In the genomic region with DNA sequence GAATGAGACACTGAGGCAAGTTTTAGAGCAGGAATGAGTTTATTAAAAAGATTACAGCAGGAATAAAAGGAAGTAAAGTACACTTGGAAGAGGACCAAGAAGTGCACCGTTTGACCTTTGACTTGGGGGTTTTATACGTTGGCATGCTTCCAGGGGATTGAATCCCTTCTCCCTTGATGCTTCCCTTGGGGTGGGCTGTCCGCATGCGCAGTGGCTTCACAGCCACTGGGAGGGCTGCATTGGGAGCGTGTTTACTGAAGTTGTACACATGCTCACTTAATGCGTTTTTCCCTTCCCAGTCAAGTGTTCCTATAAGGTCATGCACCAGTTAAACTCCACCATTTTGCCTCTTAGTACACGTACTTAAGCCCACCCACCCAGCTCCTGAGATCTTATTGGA, we compare ENCODE assay signal across 8 cellular contexts.
"Had no signal": no experiment of that assay in that cellular context is flagged by ENCODE, and none has a peak within 500 bp of the region (broad histone marks: within the 10 kb centered on the region; RNA-seq: fewer than 3 reads in every experiment).

No MANE protein-coding gene starts in this region.

- ATAC-seq: HepG2 had no signal

- H3K4me1 Mint-ChIP-seq: IgD-negative memory B cell had no signal

- H3K9ac ChIP-seq: KMS-11 had no signal

- FAIRE-seq: HepG2, HTR-8/SVneo had no signal

- H3K4me2 ChIP-seq: KMS-11 had no signal

- H3K36me3 Mint-ChIP-seq: IgD-negative memory B cell had no signal

- H3K27ac Mint-ChIP-seq: IgD-negative memory B cell had no signal

- DNase-seq: IMR-90, KBM-7, KG1 had no signal

- H3K27ac ChIP-seq: HL-60, KMS-11 had no signal

- H3K4me3 Mint-ChIP-seq: IgD-negative memory B cell had no signal
